Comparison of ENCODE assay signal across 25 cellular contexts in genomic region chr2:215356334-215356947, GRCh38.
"Had no signal": no experiment of that assay in that cellular context is flagged by ENCODE, and none has a peak within 500 bp of the region (broad histone marks: within the 10 kb centered on the region; RNA-seq: fewer than 3 reads in every experiment).

No MANE protein-coding gene starts in this region.

- H3K27me3 Mint-ChIP-seq: activated CD4-positive, alpha-beta memory T cell treated with anti-CD3 and anti-CD28 coated beads, Interleukin-2, amount 10 ng/mL, durations not matched to agents 7 days and 5 days; activated CD4-positive, alpha-beta T cell treated with anti-CD3 and anti-CD28 coated beads, Interleukin-2, amount 10 ng/mL, durations not matched to agents 7 days and 5 days; activated naive CD8-positive, alpha-beta T cell; brain; memory B cell; natural killer cell treated with Interleukin-12 subunit alpha and Interleukin-12 subunit beta and Interleukin-15 and Interleukin-18, amount 100 ng/mL, for 72 hours had no signal

- H3K9me3 ChIP-seq: mucosa of descending colon, sigmoid colon, tibial nerve had no signal

- H3K27ac Mint-ChIP-seq: activated CD4-positive, alpha-beta memory T cell treated with anti-CD3 and anti-CD28 coated beads, Interleukin-2, amount 10 ng/mL, durations not matched to agents 7 days and 5 days; activated CD4-positive, alpha-beta T cell treated with anti-CD3 and anti-CD28 coated beads, Interleukin-2, amount 10 ng/mL, durations not matched to agents 7 days and 5 days; activated naive CD8-positive, alpha-beta T cell; activated T-helper 2 cell treated with anti-CD3 and anti-CD28 coated beads, Interferon-gamma antibody, Interleukin-2, Interleukin-4, amounts not matched to agents 10 μg/mL and 5 μg/mL and 100 μg/mL, durations not matched to agents 14 hours and 24 hours and 36 hours; brain; memory B cell; natural killer cell treated with Interleukin-12 subunit alpha and Interleukin-12 subunit beta and Interleukin-15 and Interleukin-18, amount 100 ng/mL, for 72 hours; WTC11 had no signal

- DNase-seq: activated CD4-positive, alpha-beta memory T cell treated with anti-CD3 and anti-CD28 coated beads, Interleukin-2, amount 10 ng/mL, durations not matched to agents 7 days and 5 days; activated CD4-positive, alpha-beta T cell treated with anti-CD3 and anti-CD28 coated beads for 1 hour; activated CD4-positive, alpha-beta T cell treated with anti-CD3 and anti-CD28 coated beads, Interleukin-2, amount 10 ng/mL, durations not matched to agents 7 days and 5 days; activated T-cell treated with anti-CD3 and anti-CD28 coated beads, Interleukin-2, amount 50 U/mL, for 4 hours; central memory CD4-positive, alpha-beta T cell; dermis blood vessel endothelial cell; effector CD4-positive, alpha-beta T cell; head of caudate nucleus; hippocampal formation; kidney; mucosa of descending colon; sigmoid colon; stimulated activated CD4-positive, alpha-beta T cell treated with anti-CD3 and anti-CD28 coated beads, Interleukin-15, amount 100 ng/mL, for 24 hours; stimulated activated CD4-positive, alpha-beta T cell treated with anti-CD3 and anti-CD28 coated beads, Interleukin-2, amount 100 ng/mL, for 24 hours; stimulated activated naive CD4-positive, alpha-beta T cell; T-helper 2 cell had no signal

- H3K4me3 ChIP-seq: mucosa of descending colon, sigmoid colon, tibial nerve had no signal

- H3K4me1 ChIP-seq: tibial nerve had no signal

- H3K36me3 Mint-ChIP-seq: natural killer cell treated with Interleukin-12 subunit alpha and Interleukin-12 subunit beta and Interleukin-15 and Interleukin-18, amount 100 ng/mL, for 72 hours had no signal

- ATAC-seq: activated T-cell treated with anti-CD3 and anti-CD28 coated beads, Interleukin-2, amount 50 U/mL, for 4 hours; mucosa of descending colon; natural killer cell treated with Interleukin-12 subunit alpha and Interleukin-12 subunit beta and Interleukin-15 and Interleukin-18, amount 100 ng/mL, for 72 hours had no signal

- H3K9me3 Mint-ChIP-seq: activated CD4-positive, alpha-beta memory T cell treated with anti-CD3 and anti-CD28 coated beads, Interleukin-2, amount 10 ng/mL, durations not matched to agents 7 days and 5 days; activated CD4-positive, alpha-beta T cell treated with anti-CD3 and anti-CD28 coated beads, Interleukin-2, amount 10 ng/mL, durations not matched to agents 7 days and 5 days; activated T-cell treated with anti-CD3 and anti-CD28 coated beads, Interleukin-2, amount 50 U/mL, for 4 hours; activated T-helper 2 cell treated with anti-CD3 and anti-CD28 coated beads, Interferon-gamma antibody, Interleukin-2, Interleukin-4, amounts not matched to agents 10 μg/mL and 5 μg/mL and 100 μg/mL, durations not matched to agents 14 hours and 24 hours and 36 hours; brain; memory B cell; natural killer cell treated with Interleukin-12 subunit alpha and Interleukin-12 subunit beta and Interleukin-15 and Interleukin-18, amount 100 ng/mL, for 72 hours; WTC11 had no signal

- H3K4me1 Mint-ChIP-seq: activated CD4-positive, alpha-beta memory T cell treated with anti-CD3 and anti-CD28 coated beads, Interleukin-2, amount 10 ng/mL, durations not matched to agents 7 days and 5 days; activated CD4-positive, alpha-beta T cell treated with anti-CD3 and anti-CD28 coated beads, Interleukin-2, amount 10 ng/mL, durations not matched to agents 7 days and 5 days; brain; memory B cell had no signal

- FAIRE-seq: colon, kidney had no signal

- H3K27ac ChIP-seq: epithelial cell of prostate, tibial nerve had no signal

- H3K27me3 ChIP-seq: sigmoid colon, tibial nerve had no signal

- H3K4me3 Mint-ChIP-seq: activated CD4-positive, alpha-beta memory T cell treated with anti-CD3 and anti-CD28 coated beads, Interleukin-2, amount 10 ng/mL, durations not matched to agents 7 days and 5 days; activated CD4-positive, alpha-beta T cell treated with anti-CD3 and anti-CD28 coated beads, Interleukin-2, amount 10 ng/mL, durations not matched to agents 7 days and 5 days; activated naive CD8-positive, alpha-beta T cell; activated T-cell treated with anti-CD3 and anti-CD28 coated beads, Interleukin-2, amount 50 U/mL, for 4 hours; brain; memory B cell; natural killer cell treated with Interleukin-12 subunit alpha and Interleukin-12 subunit beta and Interleukin-15 and Interleukin-18, amount 100 ng/mL, for 72 hours; WTC11 had no signal
